29 cellular contexts compared by ENCODE assay signal in the genomic region with DNA sequence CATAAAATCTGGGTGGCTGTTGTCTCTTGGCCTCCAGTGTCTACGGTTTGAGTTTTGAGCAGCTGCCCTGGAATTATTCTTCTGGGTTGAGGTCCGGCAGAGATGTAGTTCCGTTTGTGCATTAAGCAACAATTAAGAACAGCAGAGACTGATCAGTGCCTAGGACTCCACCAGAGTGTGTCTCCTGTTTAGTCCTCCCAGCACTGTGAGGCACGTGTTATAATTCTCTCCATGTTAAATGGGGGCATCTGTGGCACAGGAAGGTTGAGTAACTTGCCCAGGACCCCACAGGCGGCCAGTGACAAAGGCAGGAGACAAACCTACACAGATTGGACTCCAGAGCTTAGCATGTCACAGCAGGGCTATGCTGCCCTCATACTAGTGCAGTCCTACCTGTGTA.
"Had no signal": no experiment of that assay in that cellular context is flagged by ENCODE, and none has a peak within 500 bp of the region (broad histone marks: within the 10 kb centered on the region; RNA-seq: fewer than 3 reads in every experiment).

No MANE protein-coding gene starts in this region.

- H2AFZ ChIP-seq: parathyroid adenoma had no signal

- H3K9ac ChIP-seq: parathyroid adenoma had no signal

- H3K79me2 ChIP-seq: parathyroid adenoma had no signal

- H3K27me3 ChIP-seq: ovary, right lobe of liver, sigmoid colon, stomach, thyroid gland, tibial nerve, upper lobe of left lung, uterus had no signal

- H3K36me3 Mint-ChIP-seq: naive thymus-derived CD8-positive, alpha-beta T cell; natural killer cell treated with Interleukin-12 subunit alpha and Interleukin-12 subunit beta and Interleukin-15 and Interleukin-18, amount 100 ng/mL, for 72 hours; stimulated activated effector memory CD8-positive, alpha-beta T cell treated with anti-CD3 and anti-CD28 coated beads, Interleukin-12 subunit alpha, Interleukin-12 subunit beta, amount 100 ng/mL, for 72 hours; stimulated activated naive B cell treated with anti-CD40 and anti-IgM and Interleukin-4, amounts not matched to agents 10 μg/mL and 1 μg/mL and 100 μg/mL, for 72 hours had no signal

- H3K9me3 ChIP-seq: ovary, psoas muscle, right lobe of liver, sigmoid colon, stomach, thoracic aorta, thyroid gland, tibial nerve, upper lobe of left lung, uterus had no signal

- H3K4me3 Mint-ChIP-seq: naive thymus-derived CD8-positive, alpha-beta T cell; natural killer cell treated with Interleukin-12 subunit alpha and Interleukin-12 subunit beta and Interleukin-15 and Interleukin-18, amount 100 ng/mL, for 72 hours; nephron progenitor cell; neural crest cell; stimulated activated effector memory CD8-positive, alpha-beta T cell treated with anti-CD3 and anti-CD28 coated beads, Interleukin-12 subunit alpha, Interleukin-12 subunit beta, amount 100 ng/mL, for 72 hours; stimulated activated naive B cell treated with anti-CD40 and anti-IgM and Interleukin-4, amounts not matched to agents 10 μg/mL and 1 μg/mL and 100 μg/mL, for 72 hours; stimulated activated naive CD8-positive, alpha-beta T cell treated with anti-CD3 and anti-CD28 coated beads, Interleukin-15, Interleukin-2, amounts not matched to agents 100 ng/mL and 50 ng/mL, for 24 hours had no signal

- H3K4me3 ChIP-seq: ovary, psoas muscle, right lobe of liver, sigmoid colon, stomach, thoracic aorta, thyroid gland, tibial nerve, upper lobe of left lung, uterus had no signal

- H3K27ac ChIP-seq: ovary, parathyroid adenoma, psoas muscle, right lobe of liver, sigmoid colon, stomach, thoracic aorta, thyroid gland, tibial nerve, upper lobe of left lung, uterus had no signal

- FAIRE-seq: small intestine had no signal

- H3K27me3 Mint-ChIP-seq: natural killer cell treated with Interleukin-12 subunit alpha and Interleukin-12 subunit beta and Interleukin-15 and Interleukin-18, amount 100 ng/mL, for 72 hours; stimulated activated naive CD8-positive, alpha-beta T cell treated with anti-CD3 and anti-CD28 coated beads, Interleukin-15, Interleukin-2, amounts not matched to agents 100 ng/mL and 50 ng/mL, for 24 hours had no signal

- H3K27ac Mint-ChIP-seq: naive thymus-derived CD8-positive, alpha-beta T cell; natural killer cell treated with Interleukin-12 subunit alpha and Interleukin-12 subunit beta and Interleukin-15 and Interleukin-18, amount 100 ng/mL, for 72 hours; nephron progenitor cell; progenitor cell of endocrine pancreas; stimulated activated effector memory CD8-positive, alpha-beta T cell treated with anti-CD3 and anti-CD28 coated beads, Interleukin-12 subunit alpha, Interleukin-12 subunit beta, amount 100 ng/mL, for 72 hours; stimulated activated naive B cell treated with anti-CD40 and anti-IgM and Interleukin-4, amounts not matched to agents 10 μg/mL and 1 μg/mL and 100 μg/mL, for 72 hours; stimulated activated naive CD8-positive, alpha-beta T cell treated with anti-CD3 and anti-CD28 coated beads, Interleukin-15, Interleukin-2, amounts not matched to agents 100 ng/mL and 50 ng/mL, for 24 hours had no signal

- H3K36me3 ChIP-seq: ovary, right lobe of liver, sigmoid colon, stomach, thoracic aorta, thyroid gland, tibial nerve, upper lobe of left lung, uterus had no signal

- DNase-seq: naive thymus-derived CD8-positive, alpha-beta T cell; nephron progenitor cell; occipital lobe; ovary; posterior cingulate gyrus; psoas muscle; right cardiac atrium; right lobe of liver; sigmoid colon; small intestine; stimulated activated CD4-positive, alpha-beta T cell treated with anti-CD3 and anti-CD28 coated beads, Interleukin-15, amount 100 ng/mL, for 24 hours; stimulated activated CD4-positive, alpha-beta T cell treated with anti-CD3 and anti-CD28 coated beads, Interleukin-2, amount 100 ng/mL, for 24 hours; stimulated activated CD4-positive, alpha-beta T cell treated with anti-CD3 and anti-CD28 coated beads, Interleukin-2, amount 100 ng/mL, for 48 hours; stimulated activated CD4-positive, alpha-beta T cell treated with anti-CD3 and anti-CD28 coated beads, Interleukin-4, amount 100 ng/mL, for 24 hours; stimulated activated naive B cell treated with anti-CD40 and anti-IgM and Interleukin-4, amounts not matched to agents 10 μg/mL and 1 μg/mL and 100 μg/mL, for 72 hours; stimulated activated naive CD4-positive, alpha-beta T cell treated with Interleukin-2 at 50 U/mL for 16 hours; stomach; thyroid gland; trophoblast cell; upper lobe of left lung; uterus had no signal

- H3K9me3 Mint-ChIP-seq: natural killer cell treated with Interleukin-12 subunit alpha and Interleukin-12 subunit beta and Interleukin-15 and Interleukin-18, amount 100 ng/mL, for 72 hours; nephron progenitor cell; neural crest cell had no signal

- H3K4me1 Mint-ChIP-seq: naive thymus-derived CD8-positive, alpha-beta T cell; stimulated activated effector memory CD8-positive, alpha-beta T cell treated with anti-CD3 and anti-CD28 coated beads, Interleukin-12 subunit alpha, Interleukin-12 subunit beta, amount 100 ng/mL, for 72 hours had no signal

- ATAC-seq: naive thymus-derived CD8-positive, alpha-beta T cell; natural killer cell treated with Interleukin-12 subunit alpha and Interleukin-12 subunit beta and Interleukin-15 and Interleukin-18, amount 100 ng/mL, for 72 hours; psoas muscle; right cardiac atrium; right lobe of liver; stimulated activated effector memory CD8-positive, alpha-beta T cell treated with anti-CD3 and anti-CD28 coated beads, Interleukin-12 subunit alpha, Interleukin-12 subunit beta, amount 100 ng/mL, for 72 hours had no signal

- H3K4me1 ChIP-seq: parathyroid adenoma, right lobe of liver, stomach, tibial nerve, upper lobe of left lung had no signal
